33 cellular contexts compared by ENCODE assay signal in the genomic region with DNA sequence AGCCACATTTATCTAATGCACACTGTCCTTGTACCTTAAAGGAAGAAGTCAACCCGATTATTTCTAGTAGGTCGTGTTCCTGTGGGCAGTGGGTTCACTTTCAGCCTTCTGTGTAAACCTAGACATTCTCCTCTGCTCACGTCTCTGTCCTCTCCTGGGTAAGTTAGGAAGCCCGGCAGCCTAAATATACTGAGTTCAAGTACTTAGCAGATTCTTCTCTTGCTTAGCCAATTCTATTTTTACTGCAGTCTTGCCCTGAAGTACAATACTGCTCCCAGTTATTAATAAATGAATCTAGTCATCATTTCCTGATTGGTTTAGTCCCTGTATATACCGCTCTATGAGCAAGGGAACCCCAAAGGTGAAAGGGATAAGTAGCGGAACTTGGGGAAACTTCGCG.
"Had no signal": no experiment of that assay in that cellular context is flagged by ENCODE, and none has a peak within 500 bp of the region (broad histone marks: within the 10 kb centered on the region; RNA-seq: fewer than 3 reads in every experiment).

No MANE protein-coding gene starts in this region.

- FAIRE-seq: endometrium, endothelial cell of umbilical vein, frontal cortex had no signal

- H3K4me3 Mint-ChIP-seq: activated CD4-positive, alpha-beta memory T cell treated with anti-CD3 and anti-CD28 coated beads for 36 hours; activated CD4-positive, alpha-beta T cell treated with anti-CD3 and anti-CD28 coated beads for 36 hours; activated CD4-positive, alpha-beta T cell treated with anti-CD3 and anti-CD28 coated beads, Interleukin-2, amount 10 ng/mL, durations not matched to agents 24 days and 14 days; activated CD8-positive, alpha-beta memory T cell treated with anti-CD3 and anti-CD28 coated beads, Interleukin-2, amount 10 ng/mL, durations not matched to agents 7 days and 5 days; activated CD8-positive, alpha-beta T cell treated with anti-CD3 and anti-CD28 coated beads, Interleukin-2, amount 10 ng/mL, durations not matched to agents 7 days and 5 days; activated naive CD4-positive, alpha-beta T cell treated with anti-CD3 and anti-CD28 coated beads for 36 hours; activated naive CD4-positive, alpha-beta T cell treated with anti-CD3 and anti-CD28 coated beads, Interleukin-2, amount 50 U/mL, for 24 hours; activated naive CD8-positive, alpha-beta T cell treated with anti-CD3 and anti-CD28 coated beads for 36 hours; activated naive CD8-positive, alpha-beta T cell treated with anti-CD3 and anti-CD28 coated beads, Interleukin-2, amount 50 U/mL, for 24 hours; activated T-helper 1 cell treated with anti-CD3 and anti-CD28 coated beads, Interleukin-12 subunit alpha, Interleukin-12 subunit beta, Interleukin-2, Interleukin-4 antibody, amounts not matched to agents 30 ng/mL and 10 ng/mL and 1 ng/mL, durations not matched to agents 14 hours and 24 hours and 36 hours had no signal

- H3K9me3 ChIP-seq: adrenal gland, body of pancreas, colonic mucosa had no signal

- H3K27me3 ChIP-seq: adrenal gland, body of pancreas, colonic mucosa, esophagus squamous epithelium had no signal

- H3K27ac Mint-ChIP-seq: activated CD4-positive, alpha-beta memory T cell treated with anti-CD3 and anti-CD28 coated beads for 36 hours; activated CD4-positive, alpha-beta T cell treated with anti-CD3 and anti-CD28 coated beads for 36 hours; activated CD4-positive, alpha-beta T cell treated with anti-CD3 and anti-CD28 coated beads, Interleukin-2, amount 10 ng/mL, durations not matched to agents 24 days and 14 days; activated CD8-positive, alpha-beta memory T cell treated with anti-CD3 and anti-CD28 coated beads, Interleukin-2, amount 10 ng/mL, durations not matched to agents 7 days and 5 days; activated CD8-positive, alpha-beta T cell treated with anti-CD3 and anti-CD28 coated beads, Interleukin-2, amount 10 ng/mL, durations not matched to agents 7 days and 5 days; activated naive CD4-positive, alpha-beta T cell treated with anti-CD3 and anti-CD28 coated beads for 36 hours; activated naive CD4-positive, alpha-beta T cell treated with anti-CD3 and anti-CD28 coated beads, Interleukin-2, amount 50 U/mL, for 24 hours; activated naive CD8-positive, alpha-beta T cell treated with anti-CD3 and anti-CD28 coated beads for 36 hours; activated naive CD8-positive, alpha-beta T cell treated with anti-CD3 and anti-CD28 coated beads, Interleukin-2, amount 50 U/mL, for 24 hours; activated T-helper 1 cell treated with anti-CD3 and anti-CD28 coated beads, Interleukin-12 subunit alpha, Interleukin-12 subunit beta, Interleukin-2, Interleukin-4 antibody, amounts not matched to agents 30 ng/mL and 10 ng/mL and 1 ng/mL, durations not matched to agents 14 hours and 24 hours and 36 hours; activated T-helper 2 cell treated with anti-CD3 and anti-CD28 coated beads, Interferon-gamma antibody, Interleukin-2, Interleukin-4, amounts not matched to agents 10 μg/mL and 5 μg/mL and 100 μg/mL, durations not matched to agents 14 hours and 24 hours and 36 hours had no signal

- H3K36me3 Mint-ChIP-seq: activated CD4-positive, alpha-beta memory T cell treated with anti-CD3 and anti-CD28 coated beads for 36 hours; activated naive CD4-positive, alpha-beta T cell treated with anti-CD3 and anti-CD28 coated beads, Interleukin-2, amount 50 U/mL, for 24 hours; activated naive CD8-positive, alpha-beta T cell treated with anti-CD3 and anti-CD28 coated beads for 36 hours had no signal

- H3K36me3 ChIP-seq: adrenal gland, colonic mucosa, esophagus squamous epithelium had no signal

- H3K4me1 ChIP-seq: adrenal gland, body of pancreas, colonic mucosa, esophagus squamous epithelium had no signal

- H3K4me1 Mint-ChIP-seq: activated CD4-positive, alpha-beta T cell treated with anti-CD3 and anti-CD28 coated beads for 36 hours; activated CD4-positive, alpha-beta T cell treated with anti-CD3 and anti-CD28 coated beads, Interleukin-2, amount 10 ng/mL, durations not matched to agents 24 days and 14 days; activated CD8-positive, alpha-beta memory T cell treated with anti-CD3 and anti-CD28 coated beads, Interleukin-2, amount 10 ng/mL, durations not matched to agents 7 days and 5 days; activated naive CD4-positive, alpha-beta T cell treated with anti-CD3 and anti-CD28 coated beads, Interleukin-2, amount 50 U/mL, for 24 hours; activated naive CD8-positive, alpha-beta T cell treated with anti-CD3 and anti-CD28 coated beads for 36 hours; activated naive CD8-positive, alpha-beta T cell treated with anti-CD3 and anti-CD28 coated beads, Interleukin-2, amount 50 U/mL, for 24 hours had no signal

- DNase-seq: activated CD4-positive, alpha-beta memory T cell treated with anti-CD3 and anti-CD28 coated beads for 36 hours; activated CD4-positive, alpha-beta T cell treated with anti-CD3 and anti-CD28 coated beads for 36 hours; activated CD4-positive, alpha-beta T cell treated with anti-CD3 and anti-CD28 coated beads, Interleukin-2, amount 10 ng/mL, durations not matched to agents 24 days and 14 days; activated CD4-positive, CD25-positive, alpha-beta regulatory T cell; activated CD4-positive, CD25-positive, alpha-beta regulatory T cell treated with anti-CD3 and anti-CD28 coated beads, Interleukin-2, amount 50 U/mL, for 72 hours; activated CD8-positive, alpha-beta memory T cell treated with anti-CD3 and anti-CD28 coated beads, Interleukin-2, amount 10 ng/mL, durations not matched to agents 7 days and 5 days; activated CD8-positive, alpha-beta memory T cell treated with anti-CD3 and anti-CD28 coated beads, Interleukin-2, amount 50 U/mL, for 4 hours; activated CD8-positive, alpha-beta T cell treated with anti-CD3 and anti-CD28 coated beads, Interleukin-2, amount 10 ng/mL, durations not matched to agents 7 days and 5 days; activated effector memory CD4-positive, alpha-beta T cell treated with anti-CD3 and anti-CD28 coated beads, Interleukin-2, amount 50 U/mL, for 16 hours; activated naive CD4-positive, alpha-beta T cell treated with anti-CD3 and anti-CD28 coated beads for 36 hours; activated naive CD8-positive, alpha-beta T cell treated with anti-CD3 and anti-CD28 coated beads for 36 hours; activated naive CD8-positive, alpha-beta T cell treated with anti-CD3 and anti-CD28 coated beads, Interleukin-2, amount 50 U/mL, for 24 hours; activated T-cell treated with anti-CD3 and anti-CD28 coated beads, Interleukin-2, amount 50 U/mL, for 1 hour; activated T-cell treated with anti-CD3 and anti-CD28 coated beads, Interleukin-2, amount 50 U/mL, for 48 hours; adrenal gland; amygdala; aorta; body of pancreas; central memory CD4-positive, alpha-beta T cell; cerebellar nuclear complex; colonic mucosa; effector CD8-positive, alpha-beta T cell; esophagus squamous epithelium; head of caudate nucleus; T-helper 1 cell; T-helper 2 cell had no signal

- H3K27ac ChIP-seq: adrenal gland, body of pancreas, colonic mucosa, epithelial cell of prostate, esophagus squamous epithelium had no signal

- H3K4me3 ChIP-seq: adrenal gland, body of pancreas, colonic mucosa, esophagus squamous epithelium had no signal

- ATAC-seq: activated CD4-positive, alpha-beta T cell treated with anti-CD3 and anti-CD28 coated beads for 36 hours; activated CD8-positive, alpha-beta memory T cell treated with anti-CD3 and anti-CD28 coated beads, Interleukin-2, amount 10 ng/mL, durations not matched to agents 7 days and 5 days; activated CD8-positive, alpha-beta T cell treated with anti-CD3 and anti-CD28 coated beads, Interleukin-2, amount 10 ng/mL, durations not matched to agents 7 days and 5 days; activated naive CD8-positive, alpha-beta T cell treated with anti-CD3 and anti-CD28 coated beads, Interleukin-2, amount 50 U/mL, for 24 hours; body of pancreas had no signal
